ENCODE assay signal across 8 cellular contexts in genomic region chr2:39120521-39120770, GRCh38. TPM values are rescaled to one million over a fixed set of nuclear protein-coding genes. Genes with fewer than 3 reads are reported as not detected.
DNase-seq lines count a peak whose midpoint lies in the region; ATAC-seq and TF ChIP-seq lines count a peak whose summit lies in the region.

No MANE protein-coding gene starts in this region.

- peaks cover 25% of the 10 kb centered on the region for H3K4me1 ChIP-seq in rectal smooth muscle tissue (ENCODE audit: control insufficient read depth, insufficient read depth, low read length)

- DNase-seq in dorsolateral prefrontal cortex, result no peak
- no peak for DNase-seq in NCI-H345 (lab: John Stamatoyannopoulos, UW)
- no peak for DNase-seq in NCI-H1930 (lab: John Stamatoyannopoulos, UW)
- no peak for DNase-seq in dedifferentiated amniotic fluid mesenchymal stem cell (ENCODE audit: extremely low spot score)
- DNase-seq in activated CD8-positive, alpha-beta memory T cell treated with anti-CD3 and anti-CD28 coated beads, Interleukin-2, amount 50 U/mL, for 4 hours, result no peak

- no peaks in the 10 kb centered on the region for H3K36me3 ChIP-seq in rectal smooth muscle tissue (ENCODE audit: control insufficient read depth, insufficient read depth, low read length)

- intact Hi-C loops in dorsolateral prefrontal cortex (cut with DNase I), result loop anchor here (2.0 to 10.0 kb wide), 5 partner anchors 107 to 746 kb away; partner anchors contain the start of genes MAP4K3 (in 2 of the 2) and ATL2 (in 1 of the 2)

- ATAC-seq in GM19463 (IDR thresholded peaks at IDR 0.05; ENCODE audit: unreplicated experiment), result peak; percentile 13
- peak; percentile 17 for ATAC-seq in HG03457 (IDR thresholded peaks at IDR 0.05; ENCODE audit: unreplicated experiment)

- peak in 2 of 56 donors; percentile 2 for TF ChIP-seq CTCF in dorsolateral prefrontal cortex (IDR thresholded peaks at IDR 0.05 in 54 of 56, conservative IDR thresholded peaks at IDR 0.05 in 2 of 56; ENCODE audit: low read depth in 1 of 56, partially characterized antibody in 56 of 56)

- H3K4me3 ChIP-seq in dorsolateral prefrontal cortex (peak overlapping the region; percentile 54 to 97 (median 86)), rectal smooth muscle tissue (ENCODE audit: low read length) (peak overlapping the region; percentile 90)

- H3K27me3 ChIP-seq in dorsolateral prefrontal cortex, result no peaks in the 10 kb centered on the region
- no peaks in the 10 kb centered on the region for H3K27me3 ChIP-seq in rectal smooth muscle tissue (ENCODE audit: control insufficient read depth, insufficient read depth, low read length)

- H3K27ac ChIP-seq in dorsolateral prefrontal cortex (peak overlapping the region in 52 of 59 donors; percentile 58 to 99 (median 98)), rectal smooth muscle tissue (ENCODE audit: low read depth, low read length) (peak overlapping the region; percentile 96)

- peak overlapping the region; percentile 29 for H3K9ac ChIP-seq in rectal smooth muscle tissue (ENCODE audit: low read length)

RNA-seq across cellular contexts. Expression of gene SOS1, which starts 0.4 kb away (rescaled TPM):
- 10 to 100 TPM; 32.1 to 71.5 (median 47.1) TPM for total RNA-seq in dorsolateral prefrontal cortex
